In the genomic region with DNA sequence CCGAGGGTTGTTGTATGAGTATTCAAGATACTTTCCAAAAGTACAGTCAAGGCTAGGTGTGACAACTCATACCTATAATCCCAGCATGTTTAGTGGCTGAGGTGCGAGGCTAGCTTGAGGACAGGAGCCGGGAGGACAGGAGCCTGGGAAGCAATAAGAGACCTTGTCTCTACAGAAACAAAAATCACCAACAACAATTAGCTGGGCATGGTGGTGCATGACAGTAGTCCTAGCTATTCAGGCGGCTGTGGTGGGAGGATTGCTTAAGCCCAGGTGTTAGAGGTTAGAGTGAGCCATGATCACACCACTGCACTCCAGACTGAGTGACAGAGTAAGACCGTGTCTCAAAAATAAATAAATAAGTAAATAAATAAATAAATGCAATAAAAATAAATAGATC, we compare ENCODE assay signal across 28 cellular contexts.
"Had no signal": no experiment of that assay in that cellular context is flagged by ENCODE, and none has a peak within 500 bp of the region (broad histone marks: within the 10 kb centered on the region; RNA-seq: fewer than 3 reads in every experiment).

No MANE protein-coding gene starts in this region.

- H3K4me1 ChIP-seq: adrenal gland, body of pancreas, colonic mucosa, gastrocnemius medialis, heart right ventricle had no signal

- H3K27me3 ChIP-seq: adrenal gland, body of pancreas, cardiac muscle cell, colonic mucosa, gastrocnemius medialis, heart right ventricle had no signal

- H3K36me3 ChIP-seq: adrenal gland, cardiac muscle cell, colonic mucosa, gastrocnemius medialis, heart right ventricle had no signal

- H3K4me3 ChIP-seq: adrenal gland, body of pancreas, cardiac muscle cell, colonic mucosa, gastrocnemius medialis, heart right ventricle had no signal

- H3K27ac ChIP-seq: adrenal gland, body of pancreas, cardiac muscle cell, colonic mucosa, gastrocnemius medialis, heart right ventricle had no signal

- DNase-seq: activated CD4-positive, alpha-beta memory T cell treated with anti-CD3 and anti-CD28 coated beads for 36 hours; activated CD4-positive, alpha-beta T cell treated with anti-CD3 and anti-CD28 coated beads for 36 hours; activated CD4-positive, alpha-beta T cell treated with anti-CD3 and anti-CD28 coated beads, Interleukin-2, amount 10 ng/mL, durations not matched to agents 24 days and 14 days; activated CD4-positive, CD25-positive, alpha-beta regulatory T cell; activated CD4-positive, CD25-positive, alpha-beta regulatory T cell treated with anti-CD3 and anti-CD28 coated beads, Interleukin-2, amount 50 U/mL, for 72 hours; activated CD8-positive, alpha-beta memory T cell treated with anti-CD3 and anti-CD28 coated beads, Interleukin-2, amount 10 ng/mL, durations not matched to agents 7 days and 5 days; activated CD8-positive, alpha-beta memory T cell treated with anti-CD3 and anti-CD28 coated beads, Interleukin-2, amount 50 U/mL, for 4 hours; activated CD8-positive, alpha-beta T cell treated with anti-CD3 and anti-CD28 coated beads, Interleukin-2, amount 10 ng/mL, durations not matched to agents 7 days and 5 days; activated effector memory CD4-positive, alpha-beta T cell treated with anti-CD3 and anti-CD28 coated beads, Interleukin-2, amount 50 U/mL, for 16 hours; activated naive CD4-positive, alpha-beta T cell treated with anti-CD3 and anti-CD28 coated beads for 36 hours; activated naive CD8-positive, alpha-beta T cell treated with anti-CD3 and anti-CD28 coated beads for 36 hours; activated naive CD8-positive, alpha-beta T cell treated with anti-CD3 and anti-CD28 coated beads, Interleukin-2, amount 50 U/mL, for 24 hours; activated T-cell treated with anti-CD3 and anti-CD28 coated beads, Interleukin-2, amount 50 U/mL, for 1 hour; activated T-cell treated with anti-CD3 and anti-CD28 coated beads, Interleukin-2, amount 50 U/mL, for 48 hours; adrenal gland; amygdala; aorta; body of pancreas; central memory CD4-positive, alpha-beta T cell; cerebellar nuclear complex; colonic mucosa; effector CD8-positive, alpha-beta T cell; foreskin fibroblast; gastrocnemius medialis; heart right ventricle; T-helper 2 cell had no signal

- H3K9me3 ChIP-seq: adrenal gland, body of pancreas, colonic mucosa, gastrocnemius medialis had no signal

- ATAC-seq: activated CD4-positive, alpha-beta T cell treated with anti-CD3 and anti-CD28 coated beads for 36 hours; activated CD8-positive, alpha-beta memory T cell treated with anti-CD3 and anti-CD28 coated beads, Interleukin-2, amount 10 ng/mL, durations not matched to agents 7 days and 5 days; activated CD8-positive, alpha-beta T cell treated with anti-CD3 and anti-CD28 coated beads, Interleukin-2, amount 10 ng/mL, durations not matched to agents 7 days and 5 days; activated naive CD8-positive, alpha-beta T cell treated with anti-CD3 and anti-CD28 coated beads, Interleukin-2, amount 50 U/mL, for 24 hours; body of pancreas; esophagus mucosa; gastrocnemius medialis; heart right ventricle had no signal
